Comparison of ENCODE assay signal across 31 cellular contexts in the genomic region with DNA sequence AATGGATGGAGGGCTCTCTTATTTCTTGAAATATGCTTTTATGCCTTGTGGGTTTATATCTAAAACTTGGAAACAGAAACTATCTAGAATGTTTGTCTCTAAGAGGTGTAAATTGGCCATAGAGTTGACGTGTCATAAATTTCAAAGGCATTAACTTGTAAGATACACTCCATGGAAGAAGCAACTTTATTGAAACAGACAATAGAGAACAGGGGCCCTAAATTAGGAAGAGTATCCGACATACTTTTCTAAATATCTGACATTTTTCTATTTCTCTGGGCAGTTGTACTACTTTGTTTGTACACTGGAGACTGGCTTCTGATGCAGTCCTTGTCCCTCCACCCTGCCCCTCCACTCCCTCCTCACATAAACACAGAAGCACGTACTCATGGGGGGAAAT. TPM values are rescaled to one million over a fixed set of nuclear protein-coding genes. Genes with fewer than 3 reads are reported as not detected.
"Had no signal": no experiment of that assay in that cellular context is flagged by ENCODE, and none has a peak within 500 bp of the region (broad histone marks: within the 10 kb centered on the region; RNA-seq: fewer than 3 reads in every experiment).

No MANE protein-coding gene starts in this region.

- H3K4me3 ChIP-seq: esophagus muscularis mucosa, gastrocnemius medialis had no signal

- H3K9me3 ChIP-seq: esophagus muscularis mucosa, gastrocnemius medialis had no signal

- H3K27me3 Mint-ChIP-seq: activated CD4-positive, alpha-beta memory T cell treated with anti-CD3 and anti-CD28 coated beads, Interleukin-2, amount 10 ng/mL, durations not matched to agents 7 days and 5 days; activated CD4-positive, alpha-beta T cell treated with anti-CD3 and anti-CD28 coated beads, Interleukin-2, amount 10 ng/mL, durations not matched to agents 7 days and 5 days; activated naive CD4-positive, alpha-beta T cell treated with anti-CD3 and anti-CD28 coated beads, Interleukin-2, amount 10 ng/mL, durations not matched to agents 7 days and 5 days; activated naive CD8-positive, alpha-beta T cell treated with anti-CD3 and anti-CD28 coated beads, Interleukin-2, amount 10 ng/mL, durations not matched to agents 7 days and 5 days had no signal

- H3K27ac ChIP-seq: brain microvascular endothelial cell, esophagus muscularis mucosa, foreskin keratinocyte, gastrocnemius medialis had no signal

- H3K27ac Mint-ChIP-seq: activated CD4-positive, alpha-beta memory T cell treated with anti-CD3 and anti-CD28 coated beads, Interleukin-2, amount 10 ng/mL, durations not matched to agents 7 days and 5 days; activated CD4-positive, alpha-beta T cell treated with anti-CD3 and anti-CD28 coated beads, Interleukin-2, amount 10 ng/mL, durations not matched to agents 7 days and 5 days; activated naive CD4-positive, alpha-beta T cell treated with anti-CD3 and anti-CD28 coated beads, Interleukin-2, amount 10 ng/mL, durations not matched to agents 7 days and 5 days; activated naive CD4-positive, alpha-beta T cell treated with anti-CD3 and anti-CD28 coated beads, Interleukin-2, amount 50 U/mL, for 72 hours; activated naive CD8-positive, alpha-beta T cell treated with anti-CD3 and anti-CD28 coated beads, Interleukin-2, amount 10 ng/mL, durations not matched to agents 7 days and 5 days; activated T-cell treated with anti-CD3 and anti-CD28 coated beads, Interleukin-2, amount 50 U/mL, for 24 hours; activated T-cell treated with anti-CD3 and anti-CD28 coated beads, Interleukin-2, amount 50 U/mL, for 72 hours; effector memory CD8-positive, alpha-beta T cell had no signal

- FAIRE-seq: astrocyte, bronchial epithelial cell, colon had no signal

- H3K4me3 Mint-ChIP-seq: activated CD4-positive, alpha-beta memory T cell treated with anti-CD3 and anti-CD28 coated beads, Interleukin-2, amount 10 ng/mL, durations not matched to agents 7 days and 5 days; activated CD4-positive, alpha-beta T cell treated with anti-CD3 and anti-CD28 coated beads, Interleukin-2, amount 10 ng/mL, durations not matched to agents 7 days and 5 days; activated naive CD4-positive, alpha-beta T cell treated with anti-CD3 and anti-CD28 coated beads, Interleukin-2, amount 10 ng/mL, durations not matched to agents 7 days and 5 days; activated naive CD8-positive, alpha-beta T cell treated with anti-CD3 and anti-CD28 coated beads, Interleukin-2, amount 10 ng/mL, durations not matched to agents 7 days and 5 days; activated T-cell treated with anti-CD3 and anti-CD28 coated beads, Interleukin-2, amount 50 U/mL, for 24 hours; activated T-cell treated with anti-CD3 and anti-CD28 coated beads, Interleukin-2, amount 50 U/mL, for 72 hours; effector memory CD8-positive, alpha-beta T cell had no signal

- H3K4me1 ChIP-seq: foreskin keratinocyte, gastrocnemius medialis had no signal

- H3K27me3 ChIP-seq: brain microvascular endothelial cell, esophagus muscularis mucosa, foreskin keratinocyte had no signal

- ATAC-seq: activated naive CD4-positive, alpha-beta T cell treated with anti-CD3 and anti-CD28 coated beads, Interleukin-2, amount 50 U/mL, for 72 hours; activated T-cell treated with anti-CD3 and anti-CD28 coated beads, Interleukin-2, amount 50 U/mL, for 72 hours; effector memory CD8-positive, alpha-beta T cell; foreskin keratinocyte; gastrocnemius medialis had no signal

- DNase-seq: activated CD4-positive, alpha-beta memory T cell treated with anti-CD3 and anti-CD28 coated beads, Interleukin-2, amount 10 ng/mL, durations not matched to agents 7 days and 5 days; activated CD4-positive, alpha-beta T cell treated with anti-CD3 and anti-CD28 coated beads for 4 hours; activated CD4-positive, alpha-beta T cell treated with anti-CD3 and anti-CD28 coated beads, Interleukin-2, amount 10 ng/mL, durations not matched to agents 7 days and 5 days; activated CD4-positive, alpha-beta T cell treated with anti-CD3 and anti-CD28 coated beads, Interleukin-2, amount 50 U/mL, for 4 hours; activated CD4-positive, CD25-positive, alpha-beta regulatory T cell; activated CD4-positive, CD25-positive, alpha-beta regulatory T cell treated with anti-CD3 and anti-CD28 coated beads, Interleukin-2, amount 50 U/mL, for 72 hours; activated CD8-positive, alpha-beta memory T cell treated with anti-CD3 and anti-CD28 coated beads, Interleukin-2, amount 50 U/mL, for 48 hours; activated gamma-delta T cell; activated naive CD4-positive, alpha-beta T cell; activated naive CD4-positive, alpha-beta T cell treated with anti-CD3 and anti-CD28 coated beads, Interleukin-2, amount 10 ng/mL, durations not matched to agents 7 days and 5 days; activated naive CD8-positive, alpha-beta T cell treated with anti-CD3 and anti-CD28 coated beads, Interleukin-2, amount 10 ng/mL, durations not matched to agents 7 days and 5 days; activated T-cell treated with anti-CD3 and anti-CD28 coated beads for 4 hours; activated T-cell treated with anti-CD3 and anti-CD28 coated beads, Interleukin-2, amount 50 U/mL, for 24 hours; activated T-cell treated with anti-CD3 and anti-CD28 coated beads, Interleukin-2, amount 50 U/mL, for 72 hours; brain microvascular endothelial cell; caudate nucleus; cortex of kidney; dermis blood vessel endothelial cell; effector CD4-positive, alpha-beta T cell; effector memory CD8-positive, alpha-beta T cell; erythroblast; foreskin keratinocyte; gastrocnemius medialis; glutamatergic neuron; T-helper 2 cell had no signal

- H3K36me3 Mint-ChIP-seq: activated naive CD4-positive, alpha-beta T cell treated with anti-CD3 and anti-CD28 coated beads, Interleukin-2, amount 10 ng/mL, durations not matched to agents 7 days and 5 days; activated naive CD4-positive, alpha-beta T cell treated with anti-CD3 and anti-CD28 coated beads, Interleukin-2, amount 50 U/mL, for 72 hours; activated naive CD8-positive, alpha-beta T cell treated with anti-CD3 and anti-CD28 coated beads, Interleukin-2, amount 10 ng/mL, durations not matched to agents 7 days and 5 days had no signal

- H3K4me1 Mint-ChIP-seq: activated CD4-positive, alpha-beta memory T cell treated with anti-CD3 and anti-CD28 coated beads, Interleukin-2, amount 10 ng/mL, durations not matched to agents 7 days and 5 days; activated CD4-positive, alpha-beta T cell treated with anti-CD3 and anti-CD28 coated beads, Interleukin-2, amount 10 ng/mL, durations not matched to agents 7 days and 5 days; activated naive CD4-positive, alpha-beta T cell treated with anti-CD3 and anti-CD28 coated beads, Interleukin-2, amount 10 ng/mL, durations not matched to agents 7 days and 5 days; activated naive CD8-positive, alpha-beta T cell treated with anti-CD3 and anti-CD28 coated beads, Interleukin-2, amount 10 ng/mL, durations not matched to agents 7 days and 5 days had no signal

- H3K36me3 ChIP-seq: brain microvascular endothelial cell, esophagus muscularis mucosa, gastrocnemius medialis had no signal

- H3K9me3 Mint-ChIP-seq: activated CD4-positive, alpha-beta memory T cell treated with anti-CD3 and anti-CD28 coated beads, Interleukin-2, amount 10 ng/mL, durations not matched to agents 7 days and 5 days; activated CD4-positive, alpha-beta T cell treated with anti-CD3 and anti-CD28 coated beads, Interleukin-2, amount 10 ng/mL, durations not matched to agents 7 days and 5 days; activated naive CD4-positive, alpha-beta T cell treated with anti-CD3 and anti-CD28 coated beads, Interleukin-2, amount 10 ng/mL, durations not matched to agents 7 days and 5 days; activated T-cell treated with anti-CD3 and anti-CD28 coated beads, Interleukin-2, amount 50 U/mL, for 24 hours; effector memory CD8-positive, alpha-beta T cell had no signal

RNA-seq across cellular contexts. Expression of a gene that starts 50.0 kb away (rescaled TPM):
- total RNA-seq: activated CD4-positive, alpha-beta memory T cell treated with anti-CD3 and anti-CD28 coated beads, Interleukin-2, amount 10 ng/mL, durations not matched to agents 7 days and 5 days; activated CD4-positive, alpha-beta T cell treated with anti-CD3 and anti-CD28 coated beads, Interleukin-2, amount 10 ng/mL, durations not matched to agents 7 days and 5 days; activated naive CD8-positive, alpha-beta T cell treated with anti-CD3 and anti-CD28 coated beads, Interleukin-2, amount 10 ng/mL, durations not matched to agents 7 days and 5 days; T-helper 1 cell treated with Interleukin-12 subunit alpha and Interleukin-12 subunit beta and Interleukin-4 antibody, amounts not matched to agents 30 ng/mL and 1 ng/mL, for 36 hours had no signal
